Comparison of ENCODE assay signal across 12 cellular contexts in the genomic region with DNA sequence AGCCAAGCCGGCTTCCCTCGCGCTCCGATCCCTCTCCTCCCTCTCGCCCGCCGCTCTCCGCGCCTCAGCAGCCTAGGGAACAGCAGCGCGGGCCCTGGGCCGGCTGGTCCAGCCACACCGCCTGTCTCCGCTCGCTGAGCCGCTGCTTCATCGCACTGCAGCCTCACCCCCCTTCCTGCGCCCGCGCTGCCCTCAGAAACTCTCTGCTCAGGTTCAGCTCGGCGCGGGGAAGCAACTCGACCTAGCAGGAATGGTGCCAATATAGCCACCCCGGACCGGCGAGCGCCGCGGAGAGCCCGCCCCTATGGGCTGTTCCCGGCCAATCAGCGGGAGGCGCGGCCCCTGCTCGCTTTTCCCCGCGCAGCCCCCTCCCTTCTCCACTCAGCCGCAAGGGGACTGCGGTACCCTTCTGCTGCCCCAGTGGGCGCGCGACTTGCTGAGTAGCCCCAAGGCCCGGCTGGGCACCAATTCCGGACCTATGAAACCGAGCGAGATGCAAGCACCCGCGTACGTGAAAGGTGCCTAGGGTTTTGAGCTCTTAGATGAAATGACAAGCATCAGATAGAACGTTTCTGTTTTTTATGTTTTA. TPM values are rescaled to one million over a fixed set of nuclear protein-coding genes. Genes with fewer than 3 reads are reported as not detected.
DNase-seq lines count a peak whose midpoint lies in the region; ATAC-seq, FAIRE-seq and TF ChIP-seq lines count a peak whose summit lies in the region.
"Had no signal": no experiment of that assay in that cellular context is flagged by ENCODE, and none has a peak within 500 bp of the region (broad histone marks: within the 10 kb centered on the region; RNA-seq: fewer than 3 reads in every experiment).

Gene ADAMTS20, minus strand, starts transcription at position 233 of the 589 bp plus-strand sequence. CDS start 282 bp downstream, outside the sequence.

- H3K27ac Mint-ChIP-seq in astrocyte (ENCODE audit: unreplicated experiment): peak within 1 kb of the TSS; percentile 36
- peak within 1 kb of the TSS; percentile 49 for H3K27ac Mint-ChIP-seq in stimulated activated naive B cell treated with anti-CD40 and anti-IgM and Interleukin-4, amounts not matched to agents 10 μg/mL and 1 μg/mL and 100 μg/mL, for 72 hours

- no peaks in the 10 kb centered on the region for H3K9me3 Mint-ChIP-seq in astrocyte (ENCODE audit: unreplicated experiment)
- peaks cover 8 to 20% of the 10 kb centered on the region in 2 donors for H3K9me3 Mint-ChIP-seq in stimulated activated naive B cell treated with anti-CD40 and anti-IgM and Interleukin-4, amounts not matched to agents 10 μg/mL and 1 μg/mL and 100 μg/mL, for 72 hours

- H3K27me3 ChIP-seq in astrocyte (ENCODE audit: insufficient read depth, low read length) (peaks cover 21% of the 10 kb centered on the region), iPS-20b (ENCODE audit: insufficient read depth, low read length) (peaks cover 40% of the 10 kb centered on the region)

- peak within 1 kb of the TSS; percentile 80 for H2AFZ ChIP-seq in astrocyte (ENCODE audit: low read depth, low read length)

- peak within 1 kb of the TSS; percentile 48 for H3K4me3 ChIP-seq in astrocyte (ENCODE audit: insufficient read depth, low read depth, low read length)
- peak within 1 kb of the TSS; percentile 69 for H3K4me3 ChIP-seq in iPS-20b (ENCODE audit: low read length)

- no peak for TF ChIP-seq CTCF in astrocyte (IDR thresholded peaks at IDR 0.05; ENCODE audit: insufficient read depth, low read depth, low read length)

- H3K36me3 Mint-ChIP-seq in astrocyte (ENCODE audit: low read depth, unreplicated experiment): no peaks in the 10 kb centered on the region
- H3K36me3 Mint-ChIP-seq in stimulated activated naive B cell treated with anti-CD40 and anti-IgM and Interleukin-4, amounts not matched to agents 10 μg/mL and 1 μg/mL and 100 μg/mL, for 72 hours: no peaks in the 10 kb centered on the region

- DNase-seq in DMS 273 (lab: John Stamatoyannopoulos, UW; ENCODE audit: unreplicated experiment) (peak; percentile 80), DMS 273 treated with DMSO at 0.1 percent for 48 hours (lab: John Stamatoyannopoulos, UW) (no peak), astrocyte (ENCODE audit: low read depth) (peak; percentile 4), left lobe of liver (ENCODE audit: low spot score) (no peak)
- DNase-seq in stimulated activated naive B cell treated with anti-CD40 and anti-IgM and Interleukin-4, amounts not matched to agents 10 μg/mL and 1 μg/mL and 100 μg/mL, for 72 hours: no peak
- no peak for DNase-seq in stimulated activated CD4-positive, alpha-beta T cell treated with anti-CD3 and anti-CD28 coated beads, Interleukin-4, amount 100 ng/mL, for 4 hours
- DNase-seq: stimulated activated naive CD4-positive, alpha-beta T cell treated with Interleukin-2 at 50 U/mL for 16 hours; T-helper 2 cell had no signal

- no peak for FAIRE-seq in astrocyte (lab: Jason Lieb, UNC)

- peak within 1 kb of the TSS; percentile 89 for H3K4me3 Mint-ChIP-seq in astrocyte (ENCODE audit: unreplicated experiment)
- H3K4me3 Mint-ChIP-seq in stimulated activated naive B cell treated with anti-CD40 and anti-IgM and Interleukin-4, amounts not matched to agents 10 μg/mL and 1 μg/mL and 100 μg/mL, for 72 hours: no peak within 1 kb of the TSS

- H3K4me1 Mint-ChIP-seq in astrocyte (ENCODE audit: low read depth, unreplicated experiment): peaks cover 3% of the 10 kb centered on the region
- peaks cover 0 to 8% of the 10 kb centered on the region in 2 donors for H3K4me1 Mint-ChIP-seq in stimulated activated naive B cell treated with anti-CD40 and anti-IgM and Interleukin-4, amounts not matched to agents 10 μg/mL and 1 μg/mL and 100 μg/mL, for 72 hours

- no peak within 1 kb of the TSS for H3K9ac ChIP-seq in astrocyte (ENCODE audit: low read length)
- peak within 1 kb of the TSS; percentile 66; the same call in 1 of the 2 replicates for H3K9ac ChIP-seq in iPS-20b (ENCODE audit: low read depth, low read length)

- ATAC-seq in stimulated activated naive B cell treated with anti-CD40 and anti-IgM and Interleukin-4, amounts not matched to agents 10 μg/mL and 1 μg/mL and 100 μg/mL, for 72 hours (replicated peaks): no peak
- no peak for ATAC-seq in left lobe of liver
- ATAC-seq in GM21737 (IDR thresholded peaks at IDR 0.05; ENCODE audit: unreplicated experiment): no peak

- H3K4me1 ChIP-seq in astrocyte (ENCODE audit: insufficient read depth, low read length) (peaks cover 9% of the 10 kb centered on the region), iPS-20b (ENCODE audit: insufficient read depth, low read length) (no peaks in the 10 kb centered on the region)

- no peaks in the 10 kb centered on the region for H4K20me1 ChIP-seq in astrocyte (ENCODE audit: insufficient read depth, low read length)

- H3K36me3 ChIP-seq in astrocyte (ENCODE audit: insufficient read depth, low read length): no peaks in the 10 kb centered on the region
- H3K36me3 ChIP-seq in iPS-20b (ENCODE audit: insufficient read depth, low read depth, low read length): no peaks in the 10 kb centered on the region

- H3K9me3 ChIP-seq in astrocyte (ENCODE audit: insufficient read depth, low read depth, low read length) (peaks cover 3% of the 10 kb centered on the region), iPS-20b (ENCODE audit: insufficient read depth, low read depth, low read length) (peaks cover 11% of the 10 kb centered on the region; the same call in 1 of the 2 replicates)

- no peaks in the 10 kb centered on the region for H3K79me2 ChIP-seq in astrocyte (ENCODE audit: insufficient read depth, low read length)

- peak within 1 kb of the TSS; percentile 86 for H3K4me2 ChIP-seq in astrocyte (ENCODE audit: low read length)

- H3K27me3 Mint-ChIP-seq in astrocyte (ENCODE audit: low read depth, unreplicated experiment): peaks cover 33% of the 10 kb centered on the region
- peaks cover 31 to 34% of the 10 kb centered on the region in 2 donors for H3K27me3 Mint-ChIP-seq in stimulated activated naive B cell treated with anti-CD40 and anti-IgM and Interleukin-4, amounts not matched to agents 10 μg/mL and 1 μg/mL and 100 μg/mL, for 72 hours

- H3K27ac ChIP-seq in astrocyte (ENCODE audit: low read depth, low read length): no peak within 1 kb of the TSS
- no peak within 1 kb of the TSS for H3K27ac ChIP-seq in iPS-20b (ENCODE audit: low read length)
- H3K27ac ChIP-seq: 22Rv1 had no signal

RNA-seq across cellular contexts. Expression of gene ADAMTS20, which starts in this region (rescaled TPM):
- total RNA-seq in astrocyte (0.48 and 0.66 TPM in 2 replicates), left lobe of liver (not detected)
- total RNA-seq: renal cortical epithelial cell had no signal

Comparison
In these comparisons a context has a peak if more than half of its experiments do, and no peak if none do; other contexts are left out.
1. Peak in DNase-seq, H3K4me3 ChIP-seq and H3K4me2 ChIP-seq in astrocyte; RNA of the gene not detected or under 1 TPM.